Comparison of ENCODE assay signal across 14 cellular contexts in genomic region chr10:96138102-96138501, GRCh38. TPM values are rescaled to one million over a fixed set of nuclear protein-coding genes. Genes with fewer than 3 reads are reported as not detected.
DNase-seq lines count a peak whose midpoint lies in the region; ATAC-seq, FAIRE-seq and TF ChIP-seq lines count a peak whose summit lies in the region.
"Had no signal": no experiment of that assay in that cellular context is flagged by ENCODE, and none has a peak within 500 bp of the region (broad histone marks: within the 10 kb centered on the region; RNA-seq: fewer than 3 reads in every experiment).

No MANE protein-coding gene starts in this region.

- H2AFZ ChIP-seq in OCI-LY3 (ENCODE audit: low read depth, low read length): no peak overlapping the region
- H2AFZ ChIP-seq in trophoblast cell (ENCODE audit: insufficient read depth, low read length, poor library complexity): no peak overlapping the region

- no peak overlapping the region for H4K91ac ChIP-seq in trophoblast cell (ENCODE audit: low read depth, low read length)

- no peak overlapping the region for H3K4me3 Mint-ChIP-seq in activated naive CD4-positive, alpha-beta T cell treated with anti-CD3 and anti-CD28 coated beads, Interleukin-2, amount 10 ng/mL, durations not matched to agents 7 days and 5 days
- H3K4me3 Mint-ChIP-seq: CD4-positive, alpha-beta memory T cell had no signal

- CTCF ChIA-PET in activated naive CD4-positive, alpha-beta T cell treated with anti-CD3 and anti-CD28 coated beads, Interleukin-2, amount 10 ng/mL, durations not matched to agents 7 days and 5 days (lab: Charles Lee): interaction anchor here (1.1 to 1.7 kb wide), 3 partner anchors 8 to 106 kb away, joined by 3 to 4 read pairs (median 3); partner anchors contain the start of gene ZNF518A

- WGBS in trophoblast cell (ENCODE audit: extremely low coverage, insufficient coverage, insufficient read length): no CpG with 5 or more reads among the region's 1 CpG

- no peaks in the 10 kb centered on the region for H3K79me1 ChIP-seq in trophoblast cell (ENCODE audit: low read length)

- TF ChIP-seq CTCF in OCI-LY3 (IDR thresholded peaks at IDR 0.05; ENCODE audit: low read depth, low read length): no peak

- H3K27me3 ChIP-seq in OCI-LY3 (ENCODE audit: low read depth, low read length): no peaks in the 10 kb centered on the region
- no peaks in the 10 kb centered on the region for H3K27me3 ChIP-seq in trophoblast cell (ENCODE audit: insufficient read depth, low read length)

- H3K36me3 ChIP-seq in OCI-LY3 (replicated peaks; ENCODE audit: low read depth, low read length): peaks cover 30% of the 10 kb centered on the region
- H3K36me3 ChIP-seq in trophoblast cell (ENCODE audit: control insufficient read depth in 1 of 2, insufficient read depth in 2 of 2, low read length in 2 of 2): peaks cover 16 to 19% of the 10 kb centered on the region in 2 experiments

- FAIRE-seq in GM18507 (lab: Jason Lieb, UNC): peak; percentile 84
- FAIRE-seq: keratinocyte had no signal

- H3K9ac ChIP-seq in OCI-LY3 (ENCODE audit: low read length) (peak overlapping the region; percentile 14; the same call in 1 of the 2 replicates), trophoblast cell (ENCODE audit: low read length) (no peak overlapping the region)
- H3K9ac ChIP-seq: KMS-11 had no signal

- H3K27ac ChIP-seq in OCI-LY3 (ENCODE audit: low read length) (peak overlapping the region; percentile 60), trophoblast cell (ENCODE audit: low read depth, low read length) (no peak overlapping the region)
- H3K27ac ChIP-seq: KMS-11 had no signal

- H2BK120ac ChIP-seq in trophoblast cell (ENCODE audit: insufficient read depth, low read length, poor library complexity): no peak overlapping the region

- H3K9me3 Mint-ChIP-seq in activated naive CD4-positive, alpha-beta T cell treated with anti-CD3 and anti-CD28 coated beads, Interleukin-2, amount 10 ng/mL, durations not matched to agents 7 days and 5 days: no peaks in the 10 kb centered on the region
- H3K9me3 Mint-ChIP-seq: CD4-positive, alpha-beta memory T cell had no signal

- peaks cover 10% of the 10 kb centered on the region for H3K79me2 ChIP-seq in OCI-LY3 (ENCODE audit: low read length)
- no peaks in the 10 kb centered on the region for H3K79me2 ChIP-seq in trophoblast cell (ENCODE audit: control insufficient read depth, insufficient read depth, low read length, poor library complexity)

- H2BK12ac ChIP-seq in trophoblast cell (ENCODE audit: low read length): no peak overlapping the region

- H4K20me1 ChIP-seq in OCI-LY3 (ENCODE audit: insufficient read depth, low read length): peaks cover 7% of the 10 kb centered on the region; the same call in 1 of the 2 replicates

- intact Hi-C loops in head of caudate nucleus (cut with DNase I): loop anchor here (10.0 kb wide), 1 partner anchor 443 kb away; the partner anchor contains the start of gene TCTN3
- intact Hi-C loops in left cardiac atrium (cut with DNase I): loop anchor here in 1 of 2 donors (5.0 kb wide), 1 partner anchor 96 kb away; the partner anchor contains the start of gene CCNJ

- no peak overlapping the region for H4K12ac ChIP-seq in trophoblast cell (ENCODE audit: low read depth, low read length)

- peaks cover 12% of the 10 kb centered on the region for H3K4me1 Mint-ChIP-seq in activated naive CD4-positive, alpha-beta T cell treated with anti-CD3 and anti-CD28 coated beads, Interleukin-2, amount 10 ng/mL, durations not matched to agents 7 days and 5 days

- no peak overlapping the region for H3K14ac ChIP-seq in trophoblast cell (ENCODE audit: low read length)

- H3K18ac ChIP-seq in trophoblast cell (ENCODE audit: low read length): no peak overlapping the region

- DNase-seq in GM18507 (ENCODE audit: extremely low spot score, insufficient read length, low read depth) (peak; percentile 15), head of caudate nucleus (no peak), left cardiac atrium (no peak), trophoblast cell (no peak)
- DNase-seq in activated naive CD4-positive, alpha-beta T cell treated with anti-CD3 and anti-CD28 coated beads, Interleukin-2, amount 10 ng/mL, durations not matched to agents 7 days and 5 days: no peak
- DNase-seq: activated CD4-positive, alpha-beta T cell treated with anti-CD3 and anti-CD28 coated beads for 48 hours; CD4-positive, alpha-beta memory T cell; occipital lobe; SHP77 treated with DMSO at 0.1 percent for 48 hours had no signal

- H3K9me3 ChIP-seq in OCI-LY3 (ENCODE audit: insufficient read depth, low read length): no peaks in the 10 kb centered on the region
- H3K9me3 ChIP-seq in trophoblast cell (ENCODE audit: insufficient read depth, low read depth, low read length): no peaks in the 10 kb centered on the region

- H2AK5ac ChIP-seq in trophoblast cell (ENCODE audit: low read length): no peak overlapping the region

- H3K4me3 ChIP-seq in OCI-LY3 (ENCODE audit: low read length): peak overlapping the region; percentile 16
- no peak overlapping the region for H3K4me3 ChIP-seq in trophoblast cell (ENCODE audit: low read depth, low read length)

- peak; percentile 96 for ATAC-seq in GM19455 (IDR thresholded peaks at IDR 0.05; ENCODE audit: unreplicated experiment)
- ATAC-seq in HG02885 (IDR thresholded peaks at IDR 0.05; ENCODE audit: poor library complexity, unreplicated experiment): peak; percentile 99
- ATAC-seq in left cardiac atrium: no peak

- no peak overlapping the region for H4K8ac ChIP-seq in trophoblast cell (ENCODE audit: low read depth, low read length)

- H3K4me2 ChIP-seq in OCI-LY3 (ENCODE audit: low read length) (peak overlapping the region; percentile 53), trophoblast cell (ENCODE audit: low read length) (no peak overlapping the region)
- H3K4me2 ChIP-seq: KMS-11 had no signal

- H3K23ac ChIP-seq in trophoblast cell (ENCODE audit: low read length): no peak overlapping the region

- H3K27ac Mint-ChIP-seq in activated naive CD4-positive, alpha-beta T cell treated with anti-CD3 and anti-CD28 coated beads, Interleukin-2, amount 10 ng/mL, durations not matched to agents 7 days and 5 days: no peak overlapping the region
- H3K27ac Mint-ChIP-seq: CD4-positive, alpha-beta memory T cell had no signal

- H3K4ac ChIP-seq in trophoblast cell (ENCODE audit: low read depth, low read length): no peak overlapping the region

- peaks cover 23% of the 10 kb centered on the region for H3K4me1 ChIP-seq in OCI-LY3 (ENCODE audit: low read length)
- H3K4me1 ChIP-seq in trophoblast cell (ENCODE audit: control insufficient read depth in 1 of 2, insufficient read depth in 2 of 2, low read length in 2 of 2): no peaks in the 10 kb centered on the region

- no peak overlapping the region for H2BK5ac ChIP-seq in trophoblast cell (ENCODE audit: low read depth, low read length, poor library complexity)

- no peaks in the 10 kb centered on the region for H3K27me3 Mint-ChIP-seq in activated naive CD4-positive, alpha-beta T cell treated with anti-CD3 and anti-CD28 coated beads, Interleukin-2, amount 10 ng/mL, durations not matched to agents 7 days and 5 days
- H3K27me3 Mint-ChIP-seq: CD4-positive, alpha-beta memory T cell had no signal

- H3K36me3 Mint-ChIP-seq in activated naive CD4-positive, alpha-beta T cell treated with anti-CD3 and anti-CD28 coated beads, Interleukin-2, amount 10 ng/mL, durations not matched to agents 7 days and 5 days: peaks cover 57% of the 10 kb centered on the region

RNA-seq across cellular contexts. Expression of gene ZNF518A, which starts 8.0 kb away (rescaled TPM):
- 10 to 100 TPM; 10.5 to 12.4 TPM for total RNA-seq in left cardiac atrium
- 12.0 TPM in 2 replicates for polyA plus RNA-seq in trophoblast cell (2013)

Comparison
In these comparisons a context has a peak if more than half of its experiments do, and no peak if none do; other contexts are left out.
1. ATAC-seq: peak in GM19455 (single experiment) and HG02885 (single experiment); none in left cardiac atrium (0 of 2).